In the genomic region with DNA sequence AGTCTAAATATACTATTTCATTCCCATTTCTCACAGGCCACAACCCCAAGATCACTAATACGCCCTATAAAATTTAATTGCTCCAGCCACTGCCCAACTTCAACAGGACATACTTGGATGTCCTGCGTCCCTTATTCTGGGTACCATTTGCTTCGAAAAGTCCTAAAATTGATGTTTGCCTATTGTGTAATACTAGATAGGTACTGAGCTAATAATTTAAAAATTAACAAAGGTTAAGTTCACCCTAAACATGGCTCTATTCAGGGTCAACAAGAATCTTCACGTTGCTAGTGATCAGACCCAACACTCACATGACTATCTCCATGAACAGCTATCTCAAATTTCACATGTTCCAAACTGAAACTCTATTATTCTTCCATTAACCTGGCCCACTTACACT, we compare ENCODE assay signal across 6 cellular contexts.
"Had no signal": no experiment of that assay in that cellular context is flagged by ENCODE, and none has a peak within 500 bp of the region (broad histone marks: within the 10 kb centered on the region; RNA-seq: fewer than 3 reads in every experiment).

No MANE protein-coding gene starts in this region.

- ATAC-seq: K562 had no signal

- H3K27me3 Mint-ChIP-seq: IgD-negative memory B cell had no signal

- DNase-seq: KBM-7, KG1 had no signal

- H3K4me3 Mint-ChIP-seq: IgD-negative memory B cell had no signal

- H3K4me3 ChIP-seq: K562 had no signal

- H3K9me3 Mint-ChIP-seq: IgD-negative memory B cell had no signal

- H3K27ac ChIP-seq: HL-60 had no signal

- FAIRE-seq: HTR-8/SVneo, K562 had no signal

- H3K36me3 Mint-ChIP-seq: IgD-negative memory B cell had no signal

- H3K4me1 Mint-ChIP-seq: IgD-negative memory B cell had no signal

- H3K27ac Mint-ChIP-seq: IgD-negative memory B cell had no signal
